ENCODE assay signal across 1 cellular context in the genomic region with DNA sequence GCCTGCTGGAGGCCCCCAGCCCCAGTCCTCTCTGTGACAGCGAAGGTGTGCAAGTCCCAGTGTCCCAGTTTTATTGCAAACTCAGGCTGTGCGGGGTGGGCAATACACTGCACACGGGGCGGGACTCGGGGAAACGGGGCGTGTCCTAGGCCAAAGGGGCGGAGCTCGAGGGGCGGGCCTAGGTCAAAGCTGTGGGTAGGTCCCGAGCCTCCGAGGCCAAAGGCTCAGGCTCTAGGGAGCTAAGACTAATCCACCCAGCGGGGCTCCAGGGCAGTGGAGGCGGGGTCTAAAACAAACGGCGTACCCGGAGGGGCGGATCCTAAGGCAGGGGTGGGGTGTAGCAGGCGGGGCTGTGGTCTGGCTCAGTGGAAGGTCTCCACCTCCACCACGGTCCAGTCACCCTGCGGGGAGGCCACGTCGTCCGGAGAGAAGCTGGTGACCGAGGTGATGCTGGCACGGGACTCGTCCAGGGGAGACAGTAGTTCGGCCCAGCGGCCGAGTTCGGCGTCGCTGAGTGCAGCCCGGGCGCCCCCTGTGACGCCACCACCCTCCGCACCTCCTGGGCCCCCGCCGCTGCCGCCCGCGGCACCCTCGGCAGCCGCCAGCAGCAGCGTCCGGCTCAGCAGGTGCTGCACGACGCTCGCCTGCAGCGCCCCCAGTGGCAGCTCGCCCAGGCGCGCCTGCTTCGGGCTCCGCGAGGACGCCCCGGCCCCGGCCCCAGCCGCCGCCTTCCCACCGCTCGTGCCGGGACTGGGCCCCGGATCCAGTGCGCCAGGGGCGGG.
A peak's percentile ranks its signal among the peaks of the same experiment; 100 is the strongest.
TF ChIP-seq lines count a peak whose summit lies in the region.

No MANE protein-coding gene starts in this region.

TF ChIP-seq in K562, 482 proteins besides CTCF, POLR2A, EP300 and RAD21 (continued from another document and continues in another):
- TF ChIP-seq ZNF76 (CRISPR knock-in tag; IDR thresholded peaks at IDR 0.05; ENCODE audit: borderline replicate concordance) = no peak
- TF ChIP-seq MAZ (CRISPR knock-in tag; conservative IDR thresholded peaks at IDR 0.05 in 1 of 2, IDR thresholded peaks at IDR 0.05 in 1 of 2) = peak; percentile 21 to 67; a peak in 3 of 4 replicates
- TF ChIP-seq E2F5 (CRISPR knock-in tag; IDR thresholded peaks at IDR 0.05) = no peak; the same call in 1 of the 2 replicates
- no peak for TF ChIP-seq THRAP3 (IDR thresholded peaks at IDR 0.05; ENCODE audit: borderline replicate concordance)
- peak; percentile 58; the same call in 1 of the 2 replicates for TF ChIP-seq STAG1 (CRISPR knock-in tag; IDR thresholded peaks at IDR 0.05; ENCODE audit: borderline replicate concordance)
- TF ChIP-seq SP1 (CRISPR knock-in tag; IDR thresholded peaks at IDR 0.05) = peak; percentile 84
- TF ChIP-seq ZNF830 (CRISPR knock-in tag; IDR thresholded peaks at IDR 0.05) = no peak
- TF ChIP-seq CBFB (CRISPR knock-in tag; IDR thresholded peaks at IDR 0.05) = no peak
- TF ChIP-seq EGR1 (conservative IDR thresholded peaks at IDR 0.05) = no peak
- TF ChIP-seq, protein P1, sequence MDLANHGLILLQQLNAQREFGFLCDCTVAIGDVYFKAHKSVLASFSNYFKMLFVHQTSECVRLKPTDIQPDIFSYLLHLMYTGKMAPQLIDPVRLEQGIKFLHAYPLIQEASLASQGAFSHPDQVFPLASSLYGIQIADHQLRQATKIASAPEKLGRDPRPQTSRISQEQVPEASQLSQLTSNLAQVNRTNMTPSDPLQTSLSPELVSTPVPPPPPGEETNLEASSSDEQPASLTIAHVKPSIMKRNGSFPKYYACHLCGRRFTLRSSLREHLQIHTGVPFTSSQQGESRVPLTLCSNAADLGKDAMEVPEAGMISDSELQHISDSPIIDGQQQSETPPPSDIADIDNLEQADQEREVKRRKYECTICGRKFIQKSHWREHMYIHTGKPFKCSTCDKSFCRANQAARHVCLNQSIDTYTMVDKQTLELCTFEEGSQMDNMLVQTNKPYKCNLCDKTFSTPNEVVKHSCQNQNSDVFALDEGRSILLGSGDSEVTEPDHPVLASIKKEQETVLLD (IDR thresholded peaks at IDR 0.05) = no peak
- no peak for TF ChIP-seq MXD1 (CRISPR knock-in tag; IDR thresholded peaks at IDR 0.05; ENCODE audit: borderline replicate concordance, poor library complexity, severe bottlenecking)
- no peak for TF ChIP-seq CBFA2T2 (conservative IDR thresholded peaks at IDR 0.05)
- no peak for TF ChIP-seq KLF1 (tag; IDR thresholded peaks at IDR 0.05)
- TF ChIP-seq GABPB1 (CRISPR knock-in tag; IDR thresholded peaks at IDR 0.05) = peak; percentile 68
- no peak for TF ChIP-seq SMAD1 (IDR thresholded peaks at IDR 0.05; ENCODE audit: low read depth, low read length, partially characterized antibody)
- no peak for TF ChIP-seq ZKSCAN1 (IDR thresholded peaks at IDR 0.05; ENCODE audit: low read depth, low read length)
- TF ChIP-seq ZNF23 (CRISPR knock-in tag; IDR thresholded peaks at IDR 0.05) = no peak
- no peak for TF ChIP-seq HMG20A (CRISPR knock-in tag; conservative IDR thresholded peaks at IDR 0.05)
- TF ChIP-seq SETDB1 (IDR thresholded peaks at IDR 0.05; ENCODE audit: low read length) = no peak
- no peak for TF ChIP-seq ZNF584 (CRISPR knock-in tag; IDR thresholded peaks at IDR 0.05; ENCODE audit: low read depth)
- no peak for TF ChIP-seq BCLAF1 (IDR thresholded peaks at IDR 0.05; ENCODE audit: borderline replicate concordance in 1 of 2, control insufficient read depth in 1 of 2, low read depth in 2 of 2, low read length in 1 of 2)
- TF ChIP-seq BHLHE40 (IDR thresholded peaks at IDR 0.05; ENCODE audit: low read length) = peak; percentile 80
- TF ChIP-seq AFF1 (IDR thresholded peaks at IDR 0.05; ENCODE audit: low read depth in 1 of 2, partially characterized antibody in 2 of 2) = no peak
- TF ChIP-seq ZBTB7A (IDR thresholded peaks at IDR 0.05; ENCODE audit: borderline replicate concordance, control insufficient read depth, low read depth, low read length) = no peak
- TF ChIP-seq POLR2G (IDR thresholded peaks at IDR 0.05; ENCODE audit: low read depth, low read length) = peak; percentile 67
- TF ChIP-seq BCL6 (CRISPR knock-in tag; IDR thresholded peaks at IDR 0.05) = no peak
- TF ChIP-seq IRF9 (tag; IDR thresholded peaks at IDR 0.05) = no peak
- no peak for TF ChIP-seq NBN (IDR thresholded peaks at IDR 0.05; ENCODE audit: low read depth)
- TF ChIP-seq SLC30A9 (CRISPR knock-in tag; IDR thresholded peaks at IDR 0.05) = no peak
- no peak for TF ChIP-seq HMG20B (CRISPR knock-in tag; IDR thresholded peaks at IDR 0.05)
- no peak for TF ChIP-seq ZNF124 (CRISPR knock-in tag; IDR thresholded peaks at IDR 0.05)
- TF ChIP-seq RBM17 (IDR thresholded peaks at IDR 0.05; ENCODE audit: borderline replicate concordance, low read depth, low read length) = no peak
- TF ChIP-seq HSF4 (CRISPR knock-in tag; IDR thresholded peaks at IDR 0.05; ENCODE audit: borderline replicate concordance) = no peak
- no peak for TF ChIP-seq ZFP36 (IDR thresholded peaks at IDR 0.05; ENCODE audit: low read depth, low read length, partially characterized antibody)
- TF ChIP-seq ZNF24 (IDR thresholded peaks at IDR 0.05) = no peak
- TF ChIP-seq, protein P2, sequence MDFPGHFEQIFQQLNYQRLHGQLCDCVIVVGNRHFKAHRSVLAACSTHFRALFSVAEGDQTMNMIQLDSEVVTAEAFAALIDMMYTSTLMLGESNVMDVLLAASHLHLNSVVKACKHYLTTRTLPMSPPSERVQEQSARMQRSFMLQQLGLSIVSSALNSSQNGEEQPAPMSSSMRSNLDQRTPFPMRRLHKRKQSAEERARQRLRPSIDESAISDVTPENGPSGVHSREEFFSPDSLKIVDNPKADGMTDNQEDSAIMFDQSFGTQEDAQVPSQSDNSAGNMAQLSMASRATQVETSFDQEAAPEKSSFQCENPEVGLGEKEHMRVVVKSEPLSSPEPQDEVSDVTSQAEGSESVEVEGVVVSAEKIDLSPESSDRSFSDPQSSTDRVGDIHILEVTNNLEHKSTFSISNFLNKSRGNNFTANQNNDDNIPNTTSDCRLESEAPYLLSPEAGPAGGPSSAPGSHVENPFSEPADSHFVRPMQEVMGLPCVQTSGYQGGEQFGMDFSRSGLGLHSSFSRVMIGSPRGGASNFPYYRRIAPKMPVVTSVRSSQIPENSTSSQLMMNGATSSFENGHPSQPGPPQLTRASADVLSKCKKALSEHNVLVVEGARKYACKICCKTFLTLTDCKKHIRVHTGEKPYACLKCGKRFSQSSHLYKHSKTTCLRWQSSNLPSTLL (IDR thresholded peaks at IDR 0.05) = no peak
- TF ChIP-seq TAF9B (IDR thresholded peaks at IDR 0.05; ENCODE audit: partially characterized antibody) = no peak
- 0 out of 2 replicates have a peak, but pooled peaks have one; percentile 60 for TF ChIP-seq MYC (IDR thresholded peaks at IDR 0.05; ENCODE audit: low read depth, low read length)
- no peak for TF ChIP-seq MYC (CRISPR knock-in tag; IDR thresholded peaks at IDR 0.05; ENCODE audit: borderline replicate concordance, low read depth)
- no peak for TF ChIP-seq CREBBP (IDR thresholded peaks at IDR 0.05; ENCODE audit: low read depth, low read length)
- no peak for TF ChIP-seq NELFE (IDR thresholded peaks at IDR 0.05; ENCODE audit: insufficient read depth, insufficient read length)
- TF ChIP-seq, protein P3, sequence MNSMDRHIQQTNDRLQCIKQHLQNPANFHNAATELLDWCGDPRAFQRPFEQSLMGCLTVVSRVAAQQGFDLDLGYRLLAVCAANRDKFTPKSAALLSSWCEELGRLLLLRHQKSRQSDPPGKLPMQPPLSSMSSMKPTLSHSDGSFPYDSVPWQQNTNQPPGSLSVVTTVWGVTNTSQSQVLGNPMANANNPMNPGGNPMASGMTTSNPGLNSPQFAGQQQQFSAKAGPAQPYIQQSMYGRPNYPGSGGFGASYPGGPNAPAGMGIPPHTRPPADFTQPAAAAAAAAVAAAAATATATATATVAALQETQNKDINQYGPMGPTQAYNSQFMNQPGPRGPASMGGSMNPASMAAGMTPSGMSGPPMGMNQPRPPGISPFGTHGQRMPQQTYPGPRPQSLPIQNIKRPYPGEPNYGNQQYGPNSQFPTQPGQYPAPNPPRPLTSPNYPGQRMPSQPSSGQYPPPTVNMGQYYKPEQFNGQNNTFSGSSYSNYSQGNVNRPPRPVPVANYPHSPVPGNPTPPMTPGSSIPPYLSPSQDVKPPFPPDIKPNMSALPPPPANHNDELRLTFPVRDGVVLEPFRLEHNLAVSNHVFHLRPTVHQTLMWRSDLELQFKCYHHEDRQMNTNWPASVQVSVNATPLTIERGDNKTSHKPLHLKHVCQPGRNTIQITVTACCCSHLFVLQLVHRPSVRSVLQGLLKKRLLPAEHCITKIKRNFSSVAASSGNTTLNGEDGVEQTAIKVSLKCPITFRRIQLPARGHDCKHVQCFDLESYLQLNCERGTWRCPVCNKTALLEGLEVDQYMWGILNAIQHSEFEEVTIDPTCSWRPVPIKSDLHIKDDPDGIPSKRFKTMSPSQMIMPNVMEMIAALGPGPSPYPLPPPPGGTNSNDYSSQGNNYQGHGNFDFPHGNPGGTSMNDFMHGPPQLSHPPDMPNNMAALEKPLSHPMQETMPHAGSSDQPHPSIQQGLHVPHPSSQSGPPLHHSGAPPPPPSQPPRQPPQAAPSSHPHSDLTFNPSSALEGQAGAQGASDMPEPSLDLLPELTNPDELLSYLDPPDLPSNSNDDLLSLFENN (IDR thresholded peaks at IDR 0.05; ENCODE audit: low read depth in 2 of 2, low read length in 2 of 2) = no peak
- no peak for TF ChIP-seq KAT7 (CRISPR knock-in tag; IDR thresholded peaks at IDR 0.05; ENCODE audit: borderline replicate concordance)
- TF ChIP-seq, protein P4, sequence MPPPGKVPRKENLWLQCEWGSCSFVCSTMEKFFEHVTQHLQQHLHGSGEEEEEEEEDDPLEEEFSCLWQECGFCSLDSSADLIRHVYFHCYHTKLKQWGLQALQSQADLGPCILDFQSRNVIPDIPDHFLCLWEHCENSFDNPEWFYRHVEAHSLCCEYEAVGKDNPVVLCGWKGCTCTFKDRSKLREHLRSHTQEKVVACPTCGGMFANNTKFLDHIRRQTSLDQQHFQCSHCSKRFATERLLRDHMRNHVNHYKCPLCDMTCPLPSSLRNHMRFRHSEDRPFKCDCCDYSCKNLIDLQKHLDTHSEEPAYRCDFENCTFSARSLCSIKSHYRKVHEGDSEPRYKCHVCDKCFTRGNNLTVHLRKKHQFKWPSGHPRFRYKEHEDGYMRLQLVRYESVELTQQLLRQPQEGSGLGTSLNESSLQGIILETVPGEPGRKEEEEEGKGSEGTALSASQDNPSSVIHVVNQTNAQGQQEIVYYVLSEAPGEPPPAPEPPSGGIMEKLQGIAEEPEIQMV (tag; conservative IDR thresholded peaks at IDR 0.05; ENCODE audit: low read depth) = no peak
